9 cellular contexts compared by ENCODE assay signal in the genomic region with DNA sequence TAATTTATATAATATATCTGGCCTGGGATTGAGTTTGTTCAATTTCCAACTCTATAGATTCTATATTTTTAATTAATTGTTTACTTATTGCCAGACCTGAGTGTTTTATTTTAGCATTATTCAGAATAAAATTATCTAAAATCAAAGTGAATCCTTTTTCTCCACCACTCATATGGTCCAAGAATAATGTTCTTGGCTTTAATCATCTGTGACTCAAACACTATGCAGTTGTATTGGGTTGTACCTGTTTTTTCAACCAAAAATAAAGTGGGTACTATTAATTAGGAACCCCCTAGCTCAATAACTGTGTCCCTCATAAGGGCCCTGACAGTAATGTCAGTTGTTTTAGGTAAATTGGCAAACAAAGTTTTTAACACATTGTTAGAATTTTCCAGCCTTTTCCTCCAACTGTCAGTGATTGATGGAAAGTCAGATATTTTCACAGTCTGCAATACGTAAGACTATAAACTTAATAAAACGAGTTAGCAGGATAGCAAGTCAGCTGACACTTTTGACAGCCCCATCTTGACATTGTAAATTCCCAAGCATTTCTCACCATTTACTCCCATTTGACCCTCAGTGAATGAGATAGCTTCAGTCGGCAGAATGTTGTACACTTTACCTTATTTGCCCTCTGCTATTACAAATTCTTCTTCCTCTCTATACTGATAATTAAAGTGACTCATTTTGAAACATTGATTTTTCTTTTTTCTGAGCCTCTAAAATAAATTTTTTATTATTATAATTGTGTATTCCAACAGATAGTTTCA.
"Had no signal": no experiment of that assay in that cellular context is flagged by ENCODE, and none has a peak within 500 bp of the region (broad histone marks: within the 10 kb centered on the region; RNA-seq: fewer than 3 reads in every experiment).

No MANE protein-coding gene starts in this region.

- H3K4me3 ChIP-seq: GM23248, GM23338, HAP-1 had no signal

- H3K27ac ChIP-seq: GM23248 had no signal

- H3K36me3 ChIP-seq: HAP-1 had no signal

- H2AFZ ChIP-seq: GM23248 had no signal

- H3K9me3 ChIP-seq: HAP-1 had no signal

- H3K9ac ChIP-seq: GM23248 had no signal

- DNase-seq: GM23248, GOT3, H7, H9, HCEC 1CT, HFFc6 had no signal

- H3K4me2 ChIP-seq: GM23338 had no signal

- H3K4me1 ChIP-seq: HAP-1 had no signal

- ATAC-seq: GM23338, HCT116 had no signal
